Comparison of ENCODE assay signal across 7 cellular contexts in genomic region chrY:12715376-12715775, GRCh38. TPM values are rescaled to one million over a fixed set of nuclear protein-coding genes. Genes with fewer than 3 reads are reported as not detected.
"Had no signal": no experiment of that assay in that cellular context is flagged by ENCODE, and none has a peak within 500 bp of the region (broad histone marks: within the 10 kb centered on the region; RNA-seq: fewer than 3 reads in every experiment).

No MANE protein-coding gene starts in this region.

- DNase-seq: IMR-90 had no signal

- H3K27ac ChIP-seq: HL-60 had no signal

- H3K4me1 Mint-ChIP-seq: IgD-negative memory B cell had no signal

- H3K36me3 Mint-ChIP-seq: IgD-negative memory B cell had no signal

- H3K9me3 Mint-ChIP-seq: IgD-negative memory B cell had no signal

- H3K27me3 Mint-ChIP-seq: IgD-negative memory B cell had no signal

- H3K4me3 Mint-ChIP-seq: IgD-negative memory B cell had no signal

- H3K4me3 ChIP-seq: K562 had no signal

- FAIRE-seq: HepG2, HTR-8/SVneo, K562 had no signal

- ATAC-seq: HepG2, K562 had no signal

RNA-seq across cellular contexts. Expression of gene USP9Y, which starts 14.3 kb away (rescaled TPM):
- total RNA-seq: HT-29, IMR-90 had no signal
